In genomic region chr17:1229354-1229890, GRCh38 we compare ENCODE assay signal across 8 cellular contexts. TPM values are rescaled to one million over a fixed set of nuclear protein-coding genes. Genes with fewer than 3 reads are reported as not detected.
DNase-seq lines count a peak whose midpoint lies in the region; ATAC-seq and TF ChIP-seq lines count a peak whose summit lies in the region.

No MANE protein-coding gene starts in this region.

- no CpG with 5 or more reads among the region's 72 CpGs for WGBS in iPS DF 6.9 (ENCODE audit: insufficient coverage, insufficient read length)

- H3K4me3 ChIP-seq in HAP-1 (peak overlapping the region; percentile 51), PC-3 (ENCODE audit: low read length) (peak overlapping the region; percentile 65), iPS DF 6.9 (ENCODE audit: low read length) (peak overlapping the region; percentile 5; the same call in 1 of the 2 replicates), skeletal muscle satellite cell (ENCODE audit: low read length) (peak overlapping the region; percentile 63)

- DNase-seq in GM10248 (ENCODE audit: extremely low spot score) (peak; percentile 95), HAP-1 (ENCODE audit: low spot score in 2 of 2) (peak; percentile 63 to 76), PC-3 (no peak), iPS DF 6.9 (ENCODE audit: low read depth, low spot score) (no peak), islet precursor cell (no peak)
- DNase-seq in activated naive CD4-positive, alpha-beta T cell treated with anti-CD3 and anti-CD28 coated beads, Interleukin-2, amount 50 U/mL, for 16 hours, result peak; percentile 29

- H3K27ac ChIP-seq in PC-3 (ENCODE audit: low read length), result no peak overlapping the region
- no peak overlapping the region for H3K27ac ChIP-seq in iPS DF 6.9 (ENCODE audit: low read length)

- ATAC-seq in PC-3, result peak; percentile 56
- ATAC-seq in GM18517 (IDR thresholded peaks at IDR 0.05; ENCODE audit: unreplicated experiment), result no peak

- in situ Hi-C loops in HAP-1 (cut with MboI; ENCODE audit: low sequenced_read_pairs), result no loop called here

- peak overlapping the region; percentile 63; the same call in 1 of the 2 replicates for H2AFZ ChIP-seq in PC-3 (ENCODE audit: low read length)

- peaks cover 10% of the 10 kb centered on the region for H3K4me1 ChIP-seq in HAP-1
- peaks cover 6% of the 10 kb centered on the region; the same call in 1 of the 2 replicates for H3K4me1 ChIP-seq in PC-3 (ENCODE audit: insufficient read depth, low read length)
- H3K4me1 ChIP-seq in iPS DF 6.9 (ENCODE audit: control insufficient read depth, insufficient read depth, low read length), result no peaks in the 10 kb centered on the region
- H3K4me1 ChIP-seq in skeletal muscle satellite cell (ENCODE audit: control insufficient read depth, insufficient read depth, low read length), result peaks cover 11% of the 10 kb centered on the region

- POLR2A ChIA-PET in GM10248 (lab: Yijun Ruan, JAX) (interaction anchor here (0.6 to 1.3 kb wide), 2 partner anchors 20 to 31 kb away, joined by 3 to 8 read pairs; no protein-coding TSS in a partner anchor), PC-3 (lab: Charles Lee; ENCODE audit: unreplicated experiment) (no interaction called here)

- no TSS peak for BruUV-seq in PC-3 (replicated peaks; lab: Mats Ljungman, UMichigan)

- H3K36me3 ChIP-seq in HAP-1 (replicated peaks) (peaks cover 11% of the 10 kb centered on the region), PC-3 (ENCODE audit: low read depth, low read length) (no peaks in the 10 kb centered on the region), iPS DF 6.9 (ENCODE audit: control insufficient read depth, insufficient read depth, low read length) (no peaks in the 10 kb centered on the region), skeletal muscle satellite cell (ENCODE audit: insufficient read depth, low read length) (no peaks in the 10 kb centered on the region)

- TF ChIP-seq CTCF in GM10248 (IDR thresholded peaks at IDR 0.05; ENCODE audit: control extremely low read depth, extremely low read depth, low read depth, missing control alignments), result no peak
- TF ChIP-seq CTCF in PC-3 (conservative IDR thresholded peaks at IDR 0.05; ENCODE audit: low read depth, low read length), result no peak

- H3F3A ChIP-seq in PC-3 (ENCODE audit: low read length, unreplicated experiment), result no peaks in the 10 kb centered on the region

- intact Hi-C loops in PC-3 (cut with micrococcal nuclease), result no loop called here

- CTCF ChIA-PET in GM10248 (lab: Yijun Ruan, JAX) (interaction anchor here (0.9 to 3.2 kb wide), 13 partner anchors 11 to 161 kb away, joined by 3 to 14 read pairs (median 4); no protein-coding TSS in a partner anchor), PC-3 (lab: Charles Lee) (interaction anchor here (0.6 kb wide), 1 partner anchor 57 kb away, joined by 4 read pairs; no protein-coding TSS in a partner anchor)

- no peaks in the 10 kb centered on the region for H3K79me2 ChIP-seq in PC-3 (ENCODE audit: low read length)

- no peaks in the 10 kb centered on the region for H3K9me2 ChIP-seq in PC-3 (replicated peaks; ENCODE audit: low read length)

- no peaks in the 10 kb centered on the region for H3K27me3 ChIP-seq in HAP-1 (ENCODE audit: low read depth)
- H3K27me3 ChIP-seq in PC-3 (ENCODE audit: low read length), result peaks cover 7% of the 10 kb centered on the region
- peaks cover 35% of the 10 kb centered on the region for H3K27me3 ChIP-seq in iPS DF 6.9 (ENCODE audit: control insufficient read depth, insufficient read depth, low read length)
- H3K27me3 ChIP-seq in skeletal muscle satellite cell (ENCODE audit: control insufficient read depth, insufficient read depth, low read length), result peaks cover 65% of the 10 kb centered on the region

- H3K4me2 ChIP-seq in PC-3 (ENCODE audit: low read length) (peak overlapping the region; percentile 81), skeletal muscle satellite cell (ENCODE audit: low read length) (peak overlapping the region; percentile 78)

- no peak overlapping the region for H3K9ac ChIP-seq in PC-3 (ENCODE audit: low read length)
- H3K9ac ChIP-seq in skeletal muscle satellite cell (ENCODE audit: low read depth, low read length), result no peak overlapping the region

- H3K9me3 ChIP-seq in HAP-1, result no peaks in the 10 kb centered on the region
- no peaks in the 10 kb centered on the region for H3K9me3 ChIP-seq in PC-3 (ENCODE audit: low read length)
- no peaks in the 10 kb centered on the region for H3K9me3 ChIP-seq in iPS DF 6.9 (ENCODE audit: control insufficient read depth, insufficient read depth, low read length)
- no peaks in the 10 kb centered on the region for H3K9me3 ChIP-seq in skeletal muscle satellite cell (replicated peaks; ENCODE audit: low read length)

- H4K20me1 ChIP-seq in PC-3 (ENCODE audit: low read length), result no peaks in the 10 kb centered on the region

RNA-seq across cellular contexts. Expression of gene BHLHA9, which starts 40.8 kb away (rescaled TPM):
- total RNA-seq in PC-3 (2014; rRNA removed), result not detected in 2 replicates
- not detected in 2 replicates for total RNA-seq in skeletal muscle satellite cell (2012; rRNA removed)

RNA-seq across cellular contexts. Expression of gene ABR, which starts 49.6 kb away (rescaled TPM):
- 35.4 and 58.5 TPM in 2 replicates for total RNA-seq in PC-3 (2014; rRNA removed)
- total RNA-seq in skeletal muscle satellite cell (2012; rRNA removed), result 45.9 and 69.0 TPM in 2 replicates

RNA-seq across cellular contexts. Expression of gene TRARG1, which starts 50.0 kb away (rescaled TPM):
- not detected in 2 replicates for total RNA-seq in PC-3 (2014; rRNA removed)
- total RNA-seq in skeletal muscle satellite cell (2012; rRNA removed), result not detected in 2 replicates

Comparison
In these comparisons a context has a peak if more than half of its experiments do, and no peak if none do; other contexts are left out.
1. DNase-seq: peak in GM10248 (single experiment), HAP-1 (2 of 2) and activated naive CD4-positive, alpha-beta T cell treated with anti-CD3 and anti-CD28 coated beads, Interleukin-2, amount 50 U/mL, for 16 hours (single experiment); none in PC-3 (single experiment), iPS DF 6.9 (single experiment) and islet precursor cell (single experiment).
2. H3K4me3 ChIP-seq: peak in every context shown above with its lines; median percentile 65 in PC-3; 63 in skeletal muscle satellite cell; 51 in HAP-1; 5 in iPS DF 6.9.